ENCODE assay signal across 9 cellular contexts in genomic region chr11:1652778-1653540, GRCh38. TPM values are rescaled to one million over a fixed set of nuclear protein-coding genes. Genes with fewer than 3 reads are reported as not detected.
DNase-seq lines count a peak whose midpoint lies in the region; ATAC-seq, FAIRE-seq and TF ChIP-seq lines count a peak whose summit lies in the region.
"Had no signal": no experiment of that assay in that cellular context is flagged by ENCODE, and none has a peak within 500 bp of the region (broad histone marks: within the 10 kb centered on the region; RNA-seq: fewer than 3 reads in every experiment).

No MANE protein-coding gene starts in this region.

- H3K79me2 ChIP-seq in GM23338 (replicated peaks; ENCODE audit: insufficient read depth), result no peaks in the 10 kb centered on the region

- ATAC-seq in GM23338 (peak; percentile 86), foreskin keratinocyte (peak; percentile 55), thoracic aorta (ENCODE audit: insufficient number of reproducible peaks, low FRiP score, low read depth) (peak; percentile 57), GM19452 (IDR thresholded peaks at IDR 0.05; ENCODE audit: unreplicated experiment) (no peak)

- H3K36me3 ChIP-seq in GM23338 (ENCODE audit: insufficient read depth), result no peaks in the 10 kb centered on the region
- no peaks in the 10 kb centered on the region for H3K36me3 ChIP-seq in thoracic aorta

- FAIRE-seq in RCC 7860 (lab: Jason Lieb, UNC), result no peak

- H3K4me3 ChIP-seq in GM23338, result peak overlapping the region; percentile 46; the same call in 1 of the 2 replicates
- H3K4me3 ChIP-seq in thoracic aorta, result no peak overlapping the region

- H3K27me3 ChIP-seq in GM23338 (ENCODE audit: insufficient read depth) (no peaks in the 10 kb centered on the region), foreskin keratinocyte (no peaks in the 10 kb centered on the region), thoracic aorta (replicated peaks; ENCODE audit: insufficient read depth) (no peaks in the 10 kb centered on the region)

- H3K27ac ChIP-seq in GM23338 (ENCODE audit: low read depth) (no peak overlapping the region), foreskin keratinocyte (no peak overlapping the region), thoracic aorta (no peak overlapping the region)

- no peaks in the 10 kb centered on the region for H3K36me3 Mint-ChIP-seq in GM23338 (ENCODE audit: low read depth)
- H3K36me3 Mint-ChIP-seq in activated T-helper 2 cell treated with anti-CD3 and anti-CD28 coated beads, Interferon-gamma antibody, Interleukin-2, Interleukin-4, amounts not matched to agents 10 μg/mL and 5 μg/mL and 100 μg/mL, durations not matched to agents 14 hours and 24 hours and 36 hours (ENCODE audit: low read depth), result no peaks in the 10 kb centered on the region

- no peaks in the 10 kb centered on the region for H3K4me1 ChIP-seq in GM23338 (ENCODE audit: insufficient read depth)
- H3K4me1 ChIP-seq in foreskin keratinocyte, result no peaks in the 10 kb centered on the region
- no peaks in the 10 kb centered on the region for H3K4me1 ChIP-seq in thoracic aorta (ENCODE audit: control insufficient read depth in 1 of 2, low read depth in 2 of 2)

- peaks cover 2% of the 10 kb centered on the region for H3K27me3 Mint-ChIP-seq in GM23338 (ENCODE audit: insufficient read depth, low read depth, poor library complexity)
- H3K27me3 Mint-ChIP-seq in activated T-helper 2 cell treated with anti-CD3 and anti-CD28 coated beads, Interferon-gamma antibody, Interleukin-2, Interleukin-4, amounts not matched to agents 10 μg/mL and 5 μg/mL and 100 μg/mL, durations not matched to agents 14 hours and 24 hours and 36 hours (ENCODE audit: low read depth), result peaks cover 6% of the 10 kb centered on the region

- no peak overlapping the region for H3K4me3 Mint-ChIP-seq in GM23338
- H3K4me3 Mint-ChIP-seq in activated T-helper 2 cell treated with anti-CD3 and anti-CD28 coated beads, Interferon-gamma antibody, Interleukin-2, Interleukin-4, amounts not matched to agents 10 μg/mL and 5 μg/mL and 100 μg/mL, durations not matched to agents 14 hours and 24 hours and 36 hours (ENCODE audit: low read depth), result no peak overlapping the region
- H3K4me3 Mint-ChIP-seq: IgD-negative memory B cell had no signal

- peaks cover 6% of the 10 kb centered on the region; the same call in 2 of the 3 replicates for H3K4me1 Mint-ChIP-seq in GM23338
- no peaks in the 10 kb centered on the region for H3K4me1 Mint-ChIP-seq in activated T-helper 2 cell treated with anti-CD3 and anti-CD28 coated beads, Interferon-gamma antibody, Interleukin-2, Interleukin-4, amounts not matched to agents 10 μg/mL and 5 μg/mL and 100 μg/mL, durations not matched to agents 14 hours and 24 hours and 36 hours (ENCODE audit: low read depth)
- H3K4me1 Mint-ChIP-seq: IgD-negative memory B cell had no signal

- no peaks in the 10 kb centered on the region; the same call in 2 of the 3 replicates for H3K9me3 Mint-ChIP-seq in GM23338
- H3K9me3 Mint-ChIP-seq in activated T-helper 2 cell treated with anti-CD3 and anti-CD28 coated beads, Interferon-gamma antibody, Interleukin-2, Interleukin-4, amounts not matched to agents 10 μg/mL and 5 μg/mL and 100 μg/mL, durations not matched to agents 14 hours and 24 hours and 36 hours, result no peaks in the 10 kb centered on the region
- H3K9me3 Mint-ChIP-seq: IgD-negative memory B cell had no signal

- H3K4me2 ChIP-seq in GM23338, result peak overlapping the region; percentile 76

- TF ChIP-seq CTCF in GM23338 (conservative IDR thresholded peaks at IDR 0.05; ENCODE audit: low read depth in 2 of 2) (peak; percentile 92 to 96), foreskin keratinocyte (conservative IDR thresholded peaks at IDR 0.05) (peak; percentile 96), thoracic aorta (IDR thresholded peaks at IDR 0.05) (peak; percentile 98)

- DNase-seq in Ammon's horn (ENCODE audit: low spot score) (peak; percentile 83), GM23338 (ENCODE audit: low spot score) (peak; percentile 84), RCC 7860 (ENCODE audit: low spot score) (peak; percentile 8), foreskin keratinocyte (no peak), occipital lobe (lab: John Stamatoyannopoulos, UW) (peak; percentile 59), thoracic aorta (ENCODE audit: low spot score) (peak; percentile 21)
- DNase-seq in activated T-helper 2 cell treated with anti-CD3 and anti-CD28 coated beads, Interferon-gamma antibody, Interleukin-2, Interleukin-4, amounts not matched to agents 10 μg/mL and 5 μg/mL and 100 μg/mL, durations not matched to agents 14 hours and 24 hours and 36 hours (ENCODE audit: low spot score), result peak; percentile 61

- no peaks in the 10 kb centered on the region for H3F3A ChIP-seq in GM23338 (replicated peaks; ENCODE audit: low read depth)

- no peaks in the 10 kb centered on the region for H3K9me2 ChIP-seq in GM23338 (ENCODE audit: insufficient read depth)

- H2AFZ ChIP-seq in GM23338, result peak overlapping the region; percentile 91

- no peak overlapping the region for H3K27ac Mint-ChIP-seq in GM23338
- H3K27ac Mint-ChIP-seq in activated T-helper 2 cell treated with anti-CD3 and anti-CD28 coated beads, Interferon-gamma antibody, Interleukin-2, Interleukin-4, amounts not matched to agents 10 μg/mL and 5 μg/mL and 100 μg/mL, durations not matched to agents 14 hours and 24 hours and 36 hours, result no peak overlapping the region
- H3K27ac Mint-ChIP-seq: IgD-negative memory B cell had no signal

- no peaks in the 10 kb centered on the region for H4K20me1 ChIP-seq in GM23338 (replicated peaks; ENCODE audit: insufficient read depth)

- no peaks in the 10 kb centered on the region for H3K9me3 ChIP-seq in thoracic aorta

- intact Hi-C loops in activated T-helper 2 cell treated with anti-CD3 and anti-CD28 coated beads, Interferon-gamma antibody, Interleukin-2, Interleukin-4, amounts not matched to agents 10 μg/mL and 5 μg/mL and 100 μg/mL, durations not matched to agents 14 hours and 24 hours and 36 hours (cut with micrococcal nuclease), result loop anchor here (5.0 kb wide), 1 partner anchor 39 kb away; no protein-coding TSS in a partner anchor

TF ChIP-seq in GM23338, 12 proteins besides CTCF, POLR2A, EP300 and RAD21:
- TF ChIP-seq JUNB (IDR thresholded peaks at IDR 0.05; ENCODE audit: unreplicated experiment) (no peak), STAT1 (IDR thresholded peaks at IDR 0.05; ENCODE audit: unreplicated experiment) (no peak), POLR2AphosphoS5 (IDR thresholded peaks at IDR 0.05; ENCODE audit: low read depth) (no peak), ETS1 (IDR thresholded peaks at IDR 0.05) (no peak)

RNA-seq across cellular contexts. Expression of gene KRTAP5-5, which starts 23.4 kb away (rescaled TPM):
- not detected in 2 replicates for total RNA-seq in GM23338 (2014; rRNA removed; shearing (Covaris generic))
- polyA plus RNA-seq in GM23338 (2016; fragmentation: Nextera tagmentation; extraction: Ambion mirVana), result not detected in 2 replicates
- total RNA-seq in activated T-helper 2 cell treated with anti-CD3 and anti-CD28 coated beads, Interferon-gamma antibody, Interleukin-2, Interleukin-4, amounts not matched to agents 10 μg/mL and 5 μg/mL and 100 μg/mL, durations not matched to agents 14 hours and 24 hours and 36 hours, result not detected in 2 replicates
- total RNA-seq in foreskin keratinocyte, result not detected in 2 replicates
- not detected in 2 replicates for polyA plus RNA-seq in foreskin keratinocyte
- total RNA-seq in occipital lobe, result not detected
- not detected for total RNA-seq in thoracic aorta
- polyA plus RNA-seq: IgD-negative memory B cell had no signal

RNA-seq across cellular contexts. Expression of gene KRTAP5-4, which starts 31.0 kb away (rescaled TPM):
- total RNA-seq in GM23338 (2014; rRNA removed; shearing (Covaris generic)), result not detected in 2 replicates
- polyA plus RNA-seq in GM23338 (2016; fragmentation: Nextera tagmentation; extraction: Ambion mirVana), result not detected in 2 replicates
- not detected in 2 replicates for total RNA-seq in activated T-helper 2 cell treated with anti-CD3 and anti-CD28 coated beads, Interferon-gamma antibody, Interleukin-2, Interleukin-4, amounts not matched to agents 10 μg/mL and 5 μg/mL and 100 μg/mL, durations not matched to agents 14 hours and 24 hours and 36 hours
- not detected in 2 replicates for total RNA-seq in foreskin keratinocyte
- not detected in 2 replicates for polyA plus RNA-seq in foreskin keratinocyte
- total RNA-seq in occipital lobe, result not detected
- total RNA-seq in thoracic aorta, result not detected
- polyA plus RNA-seq: IgD-negative memory B cell had no signal

RNA-seq across cellular contexts. Expression of gene KRTAP5-6, which starts 44.0 kb away (rescaled TPM):
- not detected in 2 replicates for total RNA-seq in GM23338 (2014; rRNA removed; shearing (Covaris generic))
- polyA plus RNA-seq in GM23338 (2016; fragmentation: Nextera tagmentation; extraction: Ambion mirVana) (not detected in 2 replicates), foreskin keratinocyte (not detected in 2 replicates)
- total RNA-seq in activated T-helper 2 cell treated with anti-CD3 and anti-CD28 coated beads, Interferon-gamma antibody, Interleukin-2, Interleukin-4, amounts not matched to agents 10 μg/mL and 5 μg/mL and 100 μg/mL, durations not matched to agents 14 hours and 24 hours and 36 hours, result not detected in 2 replicates
- total RNA-seq in foreskin keratinocyte (not detected in 2 replicates), occipital lobe (not detected), thoracic aorta (not detected)
- polyA plus RNA-seq: IgD-negative memory B cell had no signal

RNA-seq across cellular contexts. Expression of gene KRTAP5-3, which starts 44.7 kb away (rescaled TPM):
- total RNA-seq in GM23338 (2014; rRNA removed; shearing (Covaris generic)), result not detected in 2 replicates
- not detected in 2 replicates for polyA plus RNA-seq in GM23338 (2016; fragmentation: Nextera tagmentation; extraction: Ambion mirVana)
- not detected in 2 replicates for total RNA-seq in activated T-helper 2 cell treated with anti-CD3 and anti-CD28 coated beads, Interferon-gamma antibody, Interleukin-2, Interleukin-4, amounts not matched to agents 10 μg/mL and 5 μg/mL and 100 μg/mL, durations not matched to agents 14 hours and 24 hours and 36 hours
- not detected in 2 replicates for total RNA-seq in foreskin keratinocyte
- polyA plus RNA-seq in foreskin keratinocyte, result not detected in 2 replicates
- not detected for total RNA-seq in occipital lobe
- not detected for total RNA-seq in thoracic aorta
- polyA plus RNA-seq: IgD-negative memory B cell had no signal

RNA-seq across cellular contexts. Expression of gene KRTAP5-2, which starts 54.9 kb away (rescaled TPM):
- total RNA-seq in GM23338 (2014; rRNA removed; shearing (Covaris generic)), result not detected in 2 replicates
- polyA plus RNA-seq in GM23338 (2016; fragmentation: Nextera tagmentation; extraction: Ambion mirVana) (not detected in 2 replicates), foreskin keratinocyte (not detected in 2 replicates)
- total RNA-seq in activated T-helper 2 cell treated with anti-CD3 and anti-CD28 coated beads, Interferon-gamma antibody, Interleukin-2, Interleukin-4, amounts not matched to agents 10 μg/mL and 5 μg/mL and 100 μg/mL, durations not matched to agents 14 hours and 24 hours and 36 hours, result not detected in 2 replicates
- total RNA-seq in foreskin keratinocyte (not detected in 2 replicates), occipital lobe (not detected), thoracic aorta (not detected)
- polyA plus RNA-seq: IgD-negative memory B cell had no signal

Comparison
In these comparisons a context has a peak if more than half of its experiments do, and no peak if none do; other contexts are left out.
1. DNase-seq: peak in Ammon's horn (single experiment), GM23338 (single experiment), RCC 7860 (single experiment), activated T-helper 2 cell treated with anti-CD3 and anti-CD28 coated beads, Interferon-gamma antibody, Interleukin-2, Interleukin-4, amounts not matched to agents 10 μg/mL and 5 μg/mL and 100 μg/mL, durations not matched to agents 14 hours and 24 hours and 36 hours (single experiment), occipital lobe (single experiment) and thoracic aorta (single experiment); none in foreskin keratinocyte (0 of 2).
2. Peak in every context shown above with its lines, with median percentiles within 50 percentile points of each other: CTCF ChIP-seq.